ENCODE assay signal across 8 cellular contexts in the genomic region with DNA sequence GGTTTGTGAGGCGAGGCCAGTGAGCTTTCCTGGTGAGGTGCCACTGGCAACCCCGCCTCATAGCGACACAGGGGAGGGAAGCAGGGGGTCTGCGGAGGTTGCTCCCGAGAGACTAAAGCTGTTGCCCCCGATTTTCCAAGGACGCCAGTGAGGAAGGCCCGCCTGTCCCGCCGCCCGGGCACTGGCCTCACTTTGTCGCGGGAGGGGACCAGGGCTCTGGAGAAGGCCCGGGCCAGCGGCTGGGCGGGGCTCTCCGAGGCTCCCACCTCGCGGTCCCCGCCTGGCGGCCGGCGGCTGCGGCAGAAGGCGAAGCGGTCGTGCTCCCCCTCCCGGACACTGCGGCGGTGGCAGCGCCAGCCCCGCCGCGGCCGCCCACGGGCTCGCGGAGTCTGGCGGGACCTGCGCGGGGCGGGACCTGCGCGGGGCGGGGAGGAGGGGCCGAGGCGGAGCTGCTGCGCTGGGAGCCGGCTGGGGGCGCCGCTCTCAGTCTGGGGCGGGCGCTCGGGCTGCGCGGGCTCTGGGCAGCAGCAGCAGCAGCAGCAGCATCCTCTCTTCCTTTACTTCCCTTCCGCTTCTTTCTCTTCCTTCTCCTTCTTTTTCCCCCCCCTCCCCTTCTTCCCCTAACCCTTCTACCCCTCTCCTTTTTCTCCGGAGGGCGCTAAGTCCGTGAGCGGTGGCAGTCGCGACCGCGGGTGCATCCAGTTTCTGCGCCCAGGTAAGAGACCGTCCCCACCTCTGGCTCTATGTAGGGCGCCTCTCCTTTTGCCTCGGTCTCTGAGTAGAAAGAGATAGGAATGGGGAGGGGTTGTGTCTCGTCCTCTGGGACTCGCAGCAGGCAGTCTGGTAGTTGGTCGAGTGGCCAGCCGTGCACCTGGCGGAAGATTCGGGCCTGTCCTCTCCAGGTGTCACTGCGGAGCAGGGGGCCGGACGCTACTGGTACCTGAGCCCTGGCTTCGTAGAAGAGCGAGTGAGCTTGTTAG. TPM values are rescaled to one million over a fixed set of nuclear protein-coding genes. Genes with fewer than 3 reads are reported as not detected.
DNase-seq lines count a peak whose midpoint lies in the region; ATAC-seq, FAIRE-seq and TF ChIP-seq lines count a peak whose summit lies in the region.

A gene with protein sequence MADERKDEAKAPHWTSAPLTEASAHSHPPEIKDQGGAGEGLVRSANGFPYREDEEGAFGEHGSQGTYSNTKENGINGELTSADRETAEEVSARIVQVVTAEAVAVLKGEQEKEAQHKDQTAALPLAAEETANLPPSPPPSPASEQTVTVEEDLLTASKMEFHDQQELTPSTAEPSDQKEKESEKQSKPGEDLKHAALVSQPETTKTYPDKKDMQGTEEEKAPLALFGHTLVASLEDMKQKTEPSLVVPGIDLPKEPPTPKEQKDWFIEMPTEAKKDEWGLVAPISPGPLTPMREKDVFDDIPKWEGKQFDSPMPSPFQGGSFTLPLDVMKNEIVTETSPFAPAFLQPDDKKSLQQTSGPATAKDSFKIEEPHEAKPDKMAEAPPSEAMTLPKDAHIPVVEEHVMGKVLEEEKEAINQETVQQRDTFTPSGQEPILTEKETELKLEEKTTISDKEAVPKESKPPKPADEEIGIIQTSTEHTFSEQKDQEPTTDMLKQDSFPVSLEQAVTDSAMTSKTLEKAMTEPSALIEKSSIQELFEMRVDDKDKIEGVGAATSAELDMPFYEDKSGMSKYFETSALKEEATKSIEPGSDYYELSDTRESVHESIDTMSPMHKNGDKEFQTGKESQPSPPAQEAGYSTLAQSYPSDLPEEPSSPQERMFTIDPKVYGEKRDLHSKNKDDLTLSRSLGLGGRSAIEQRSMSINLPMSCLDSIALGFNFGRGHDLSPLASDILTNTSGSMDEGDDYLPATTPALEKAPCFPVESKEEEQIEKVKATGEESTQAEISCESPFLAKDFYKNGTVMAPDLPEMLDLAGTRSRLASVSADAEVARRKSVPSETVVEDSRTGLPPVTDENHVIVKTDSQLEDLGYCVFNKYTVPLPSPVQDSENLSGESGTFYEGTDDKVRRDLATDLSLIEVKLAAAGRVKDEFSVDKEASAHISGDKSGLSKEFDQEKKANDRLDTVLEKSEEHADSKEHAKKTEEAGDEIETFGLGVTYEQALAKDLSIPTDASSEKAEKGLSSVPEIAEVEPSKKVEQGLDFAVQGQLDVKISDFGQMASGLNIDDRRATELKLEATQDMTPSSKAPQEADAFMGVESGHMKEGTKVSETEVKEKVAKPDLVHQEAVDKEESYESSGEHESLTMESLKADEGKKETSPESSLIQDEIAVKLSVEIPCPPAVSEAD (N-terminal part only) (plus strand): TSS at position 486 of the 980 bp plus-strand sequence. CDS start 229,124 bp downstream, outside the sequence.

- in situ Hi-C loops in transverse colon (cut with MboI; ENCODE audit: low pct_ligation_motif_present in 1 of 4, low pct_unique_long_range_greater_than_20kb in 1 of 4, low sequenced_read_pairs in 3 of 4): no loop called here

- H3K27ac ChIP-seq in pancreas (peak within 1 kb of the TSS in 3 of 4 donors; percentile 39 to 69 (median 68)), transverse colon (no peak within 1 kb of the TSS)

- FAIRE-seq in pancreas (lab: Jason Lieb, UNC): no peak

- TF ChIP-seq EP300 in transverse colon (IDR thresholded peaks at IDR 0.05; ENCODE audit: low read depth): no peak

- peaks cover 0 to 5% (median 4%) of the 10 kb centered on the region in 3 donors for H3K4me1 ChIP-seq in pancreas
- peaks cover 0 to 17% (median 11%) of the 10 kb centered on the region in 4 donors for H3K4me1 ChIP-seq in transverse colon

- peak within 1 kb of the TSS; percentile 55 for H3K4me3 ChIP-seq in GM08714 (ENCODE audit: low read length)
- peak within 1 kb of the TSS; percentile 55 to 72 (median 58) for H3K4me3 ChIP-seq in pancreas
- peak within 1 kb of the TSS; percentile 25 to 56 (median 36) for H3K4me3 ChIP-seq in transverse colon

- intact Hi-C loops in Right ventricle myocardium inferior (cut with DNase I): loop anchor here (2.0 to 10.0 kb wide), 3 partner anchors 89 to 541 kb away; no protein-coding TSS in a partner anchor
- intact Hi-C loops in pancreas (cut with DNase I): loop anchor here in 2 of 3 donors (5.0 to 10.0 kb wide), 2 partner anchors 87 to 131 kb away; no protein-coding TSS in a partner anchor
- intact Hi-C loops in transverse colon (cut with DNase I; ENCODE audit: low total_unique reads): no loop called here

- WGBS in pancreas, 2 donors: 1 to 2% methylated on average over 72 to 80 of the region's 80 CpGs
- WGBS in transverse colon (ENCODE audit: low coverage in 1 of 2), 2 donors: 0 to 3% methylated on average over 3 to 59 of the region's 80 CpGs

- no peaks in the 10 kb centered on the region for H3K36me3 ChIP-seq in pancreas
- H3K36me3 ChIP-seq in transverse colon: no peaks in the 10 kb centered on the region

- peak; percentile 98 for ATAC-seq in HG02571 (IDR thresholded peaks at IDR 0.05; ENCODE audit: unreplicated experiment)
- ATAC-seq in SK-N-SH treated with all-trans-retinoic acid at 6 μM for 48 hours: peak; percentile 96
- peak; percentile 99 for ATAC-seq in Right ventricle myocardium inferior
- ATAC-seq in pancreas: peak; percentile 92 to 97 (median 96)

- peak; percentile 48 for DNase-seq in MV-4-11 (lab: John Stamatoyannopoulos, UW)
- peak; percentile 14 for DNase-seq in activated naive CD8-positive, alpha-beta T cell treated with anti-CD3 and anti-CD28 coated beads, Interleukin-2, amount 50 U/mL, for 16 hours (ENCODE audit: low read depth, low spot score)
- DNase-seq in Right ventricle myocardium inferior (ENCODE audit: missing footprints): peak; percentile 87
- peak; percentile 85 to 96 (median 92) for DNase-seq in pancreas
- DNase-seq in transverse colon: peak; percentile 75

- TF ChIP-seq CTCF in pancreas (IDR thresholded peaks at IDR 0.05): peak; percentile 86 to 95 (median 93)
- TF ChIP-seq CTCF in transverse colon (IDR thresholded peaks at IDR 0.05): peak in 4 of 5 experiments; percentile 47 to 84 (median 64)

- TF ChIP-seq POLR2A in transverse colon (IDR thresholded peaks at IDR 0.05): no peak

- H3K9me3 ChIP-seq in pancreas (no peaks in the 10 kb centered on the region), transverse colon (no peaks in the 10 kb centered on the region)

- H3K27me3 ChIP-seq in pancreas: no peaks in the 10 kb centered on the region
- H3K27me3 ChIP-seq in transverse colon: peaks cover 7% of the 10 kb centered on the region

TF ChIP-seq in SK-N-SH treated with all-trans-retinoic acid at 6 μM for 48 hours, 23 proteins besides CTCF, POLR2A, EP300 and RAD21:
- TF ChIP-seq, protein P1, sequence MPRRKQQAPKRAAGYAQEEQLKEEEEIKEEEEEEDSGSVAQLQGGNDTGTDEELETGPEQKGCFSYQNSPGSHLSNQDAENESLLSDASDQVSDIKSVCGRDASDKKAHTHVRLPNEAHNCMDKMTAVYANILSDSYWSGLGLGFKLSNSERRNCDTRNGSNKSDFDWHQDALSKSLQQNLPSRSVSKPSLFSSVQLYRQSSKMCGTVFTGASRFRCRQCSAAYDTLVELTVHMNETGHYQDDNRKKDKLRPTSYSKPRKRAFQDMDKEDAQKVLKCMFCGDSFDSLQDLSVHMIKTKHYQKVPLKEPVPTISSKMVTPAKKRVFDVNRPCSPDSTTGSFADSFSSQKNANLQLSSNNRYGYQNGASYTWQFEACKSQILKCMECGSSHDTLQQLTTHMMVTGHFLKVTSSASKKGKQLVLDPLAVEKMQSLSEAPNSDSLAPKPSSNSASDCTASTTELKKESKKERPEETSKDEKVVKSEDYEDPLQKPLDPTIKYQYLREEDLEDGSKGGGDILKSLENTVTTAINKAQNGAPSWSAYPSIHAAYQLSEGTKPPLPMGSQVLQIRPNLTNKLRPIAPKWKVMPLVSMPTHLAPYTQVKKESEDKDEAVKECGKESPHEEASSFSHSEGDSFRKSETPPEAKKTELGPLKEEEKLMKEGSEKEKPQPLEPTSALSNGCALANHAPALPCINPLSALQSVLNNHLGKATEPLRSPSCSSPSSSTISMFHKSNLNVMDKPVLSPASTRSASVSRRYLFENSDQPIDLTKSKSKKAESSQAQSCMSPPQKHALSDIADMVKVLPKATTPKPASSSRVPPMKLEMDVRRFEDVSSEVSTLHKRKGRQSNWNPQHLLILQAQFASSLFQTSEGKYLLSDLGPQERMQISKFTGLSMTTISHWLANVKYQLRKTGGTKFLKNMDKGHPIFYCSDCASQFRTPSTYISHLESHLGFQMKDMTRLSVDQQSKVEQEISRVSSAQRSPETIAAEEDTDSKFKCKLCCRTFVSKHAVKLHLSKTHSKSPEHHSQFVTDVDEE (CRISPR knock-in tag; IDR thresholded peaks at IDR 0.05): no peak
- TF ChIP-seq PPARA (CRISPR knock-in tag; IDR thresholded peaks at IDR 0.05; ENCODE audit: borderline replicate concordance): no peak
- TF ChIP-seq, protein P2, sequence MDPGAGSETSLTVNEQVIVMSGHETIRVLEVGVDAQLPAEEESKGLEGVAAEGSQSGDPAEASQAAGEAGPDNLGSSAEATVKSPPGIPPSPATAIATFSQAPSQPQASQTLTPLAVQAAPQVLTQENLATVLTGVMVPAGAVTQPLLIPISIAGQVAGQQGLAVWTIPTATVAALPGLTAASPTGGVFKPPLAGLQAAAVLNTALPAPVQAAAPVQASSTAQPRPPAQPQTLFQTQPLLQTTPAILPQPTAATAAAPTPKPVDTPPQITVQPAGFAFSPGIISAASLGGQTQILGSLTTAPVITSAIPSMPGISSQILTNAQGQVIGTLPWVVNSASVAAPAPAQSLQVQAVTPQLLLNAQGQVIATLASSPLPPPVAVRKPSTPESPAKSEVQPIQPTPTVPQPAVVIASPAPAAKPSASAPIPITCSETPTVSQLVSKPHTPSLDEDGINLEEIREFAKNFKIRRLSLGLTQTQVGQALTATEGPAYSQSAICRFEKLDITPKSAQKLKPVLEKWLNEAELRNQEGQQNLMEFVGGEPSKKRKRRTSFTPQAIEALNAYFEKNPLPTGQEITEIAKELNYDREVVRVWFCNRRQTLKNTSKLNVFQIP (CRISPR knock-in tag; IDR thresholded peaks at IDR 0.05; ENCODE audit: borderline replicate concordance, low read depth): no peak
- no peak for TF ChIP-seq OSR1 (CRISPR knock-in tag; IDR thresholded peaks at IDR 0.05)
- TF ChIP-seq ZFP30 (CRISPR knock-in tag; IDR thresholded peaks at IDR 0.05): no peak
- TF ChIP-seq GLIS3 (CRISPR knock-in tag; IDR thresholded peaks at IDR 0.05): no peak
- TF ChIP-seq ZNF565 (CRISPR knock-in tag; conservative IDR thresholded peaks at IDR 0.05; ENCODE audit: low read depth): no peak

RNA-seq across cellular contexts. Expression of the gene that starts here (rescaled TPM):
- total RNA-seq in Right ventricle myocardium inferior (4.1 TPM), pancreas (10 to 100 TPM in 5 of 6 donors, 1 to 10 TPM in 1; 9.2 to 23.9 (median 12.2) TPM), transverse colon (1 to 10 TPM; 2.0 to 6.4 (median 2.7) TPM)
- polyA plus RNA-seq in pancreas: 10 to 100 TPM in 1 of 2 donors, 1 to 10 TPM in 1; 6.9 to 11.7 TPM

Comparison
In these comparisons a context has a peak if more than half of its experiments do, and no peak if none do; other contexts are left out.
1. DNase-seq: peak in every context shown above with its lines; median percentile 92 in pancreas; 87 in Right ventricle myocardium inferior; 75 in transverse colon; 48 in MV-4-11; 14 in activated naive CD8-positive, alpha-beta T cell treated with anti-CD3 and anti-CD28 coated beads, Interleukin-2, amount 50 U/mL, for 16 hours.
2. H3K27ac ChIP-seq: peak in pancreas (3 of 4); none in transverse colon (0 of 4).
3. Peak in every context shown above with its lines, with median percentiles within 50 percentile points of each other: H3K4me3 ChIP-seq and ATAC-seq.